2 cellular contexts compared by ENCODE assay signal in genomic region chr12:92574911-92575570, GRCh38.
TF ChIP-seq lines count a peak whose summit lies in the region.

No MANE protein-coding gene starts in this region.

TF ChIP-seq in GM23338, 12 proteins besides CTCF, POLR2A, EP300 and RAD21 (continued from another document):
- TF ChIP-seq ZNF462 (CRISPR knock-in tag; IDR thresholded peaks at IDR 0.05) = no peak
- TF ChIP-seq EZH2 (IDR thresholded peaks at IDR 0.05; ENCODE audit: low read depth, unreplicated experiment) = no peak
- TF ChIP-seq CREB1 (CRISPR knock-in tag; IDR thresholded peaks at IDR 0.05; ENCODE audit: low read depth) = no peak
- TF ChIP-seq NANOG (IDR thresholded peaks at IDR 0.05; ENCODE audit: borderline replicate concordance) = no peak
- no peak for TF ChIP-seq JUNB (IDR thresholded peaks at IDR 0.05; ENCODE audit: unreplicated experiment)
- no peak for TF ChIP-seq ZNF331 (CRISPR knock-in tag; IDR thresholded peaks at IDR 0.05; ENCODE audit: low read depth)
- TF ChIP-seq REST (IDR thresholded peaks at IDR 0.05; ENCODE audit: unreplicated experiment) = no peak
- no peak for TF ChIP-seq POLR2AphosphoS5 (IDR thresholded peaks at IDR 0.05; ENCODE audit: low read depth)
- TF ChIP-seq ZNF114 (CRISPR knock-in tag; IDR thresholded peaks at IDR 0.05) = no peak
- TF ChIP-seq STAT1 (IDR thresholded peaks at IDR 0.05; ENCODE audit: unreplicated experiment) = no peak
- no peak for TF ChIP-seq ETS1 (IDR thresholded peaks at IDR 0.05)

TF ChIP-seq in liver, 16 proteins besides CTCF, POLR2A, EP300 and RAD21 (continued from another document):
- no peak for TF ChIP-seq TAF1 (conservative IDR thresholded peaks at IDR 0.05)
- TF ChIP-seq FOXA2 (IDR thresholded peaks at IDR 0.05) = peak; percentile 32
- TF ChIP-seq SP1 (IDR thresholded peaks at IDR 0.05) = peak; percentile 96
- TF ChIP-seq EGR1 (IDR thresholded peaks at IDR 0.05; ENCODE audit: low read depth in 2 of 2) = peak in 1 of 2 donors; percentile 63
- TF ChIP-seq GABPA (IDR thresholded peaks at IDR 0.05 in 1 of 2, conservative IDR thresholded peaks at IDR 0.05 in 1 of 2) = no peak
- peak; percentile 44 for TF ChIP-seq YY1 (IDR thresholded peaks at IDR 0.05)
- peak; percentile 63 for TF ChIP-seq FOXA1 (IDR thresholded peaks at IDR 0.05)
